In genomic region chr3:127674099-127674792, GRCh38 we compare ENCODE assay signal across 9 cellular contexts. TPM values are rescaled to one million over a fixed set of nuclear protein-coding genes. Genes with fewer than 3 reads are reported as not detected.
A peak's percentile ranks its signal among the peaks of the same experiment; 100 is the strongest.
DNase-seq lines count a peak whose midpoint lies in the region; ATAC-seq, FAIRE-seq and TF ChIP-seq lines count a peak whose summit lies in the region.
"Had no signal": no experiment of that assay in that cellular context is flagged by ENCODE, and none has a peak within 500 bp of the region (broad histone marks: within the 10 kb centered on the region; RNA-seq: fewer than 3 reads in every experiment).

No MANE protein-coding gene starts in this region.

- CTCF ChIA-PET in K562 (lab: Yijun Ruan, JAX; ENCODE audit: low intra/inter-chr PET ratio) = no interaction called here

- no peak overlapping the region for H2AFZ ChIP-seq in K562 (ENCODE audit: low read depth, low read length)

- H3K9me3 ChIP-seq in K562 (replicated peaks; ENCODE audit: control insufficient read depth, insufficient read depth, low read depth, low read length) (no peaks in the 10 kb centered on the region), mesodermal cell (ENCODE audit: control insufficient read depth, low read length) (no peaks in the 10 kb centered on the region), thoracic aorta (no peaks in the 10 kb centered on the region)
- H3K9me3 ChIP-seq: MG63 had no signal

- intact Hi-C loops in K562 (cut with micrococcal nuclease) = no loop called here

- no peak for TF ChIP-seq RAD21 in K562 (CRISPR knock-in tag; conservative IDR thresholded peaks at IDR 0.05 in 1 of 2, IDR thresholded peaks at IDR 0.05 in 1 of 2)

- H3K4me2 ChIP-seq in K562 (ENCODE audit: insufficient read depth, low read length) = 0 out of 2 replicates have a peak overlapping the region, but pooled peaks have one; percentile 70

- no peaks in the 10 kb centered on the region for H3K79me2 ChIP-seq in K562 (ENCODE audit: control insufficient read depth, insufficient read depth, low read length)

- TF ChIP-seq POLR2A in K562 (conservative IDR thresholded peaks at IDR 0.05) = no peak

- POLR2A ChIA-PET in K562 (lab: Yijun Ruan, JAX) = no interaction called here

- H3K9me1 ChIP-seq in K562 (ENCODE audit: control insufficient read depth, insufficient read depth, low read length) = no peaks in the 10 kb centered on the region

- TF ChIP-seq EP300 in K562 (IDR thresholded peaks at IDR 0.05; ENCODE audit: low read length) = no peak

- WGBS in K562 (ENCODE audit: insufficient coverage, low coverage, missing lambda C conversion rate) = 20% methylated on average over 9 of the region's 18 CpGs
- WGBS in mesodermal cell (ENCODE audit: insufficient coverage in 2 of 2), 2 experiments = 84 to 97% methylated on average over 11 to 12 of the region's 18 CpGs

- no peaks in the 10 kb centered on the region for H3K27me3 ChIP-seq in K562 (ENCODE audit: control insufficient read depth in 2 of 2, insufficient read depth in 2 of 2, low read length in 2 of 2)
- H3K27me3 ChIP-seq in thoracic aorta (replicated peaks; ENCODE audit: insufficient read depth) = no peaks in the 10 kb centered on the region
- H3K27me3 ChIP-seq: MG63 had no signal

- no peak overlapping the region for H3K27ac ChIP-seq in K562 (ENCODE audit: extremely low read depth, low read depth, low read length)
- H3K27ac ChIP-seq in mesodermal cell (ENCODE audit: low read depth, low read length, severe bottlenecking) = no peak overlapping the region
- no peak overlapping the region for H3K27ac ChIP-seq in thoracic aorta

- ATAC-seq in K562 (no peak), thoracic aorta (ENCODE audit: insufficient number of reproducible peaks, low FRiP score, low read depth) (no peak)

- no TSS peak for BruUV-seq in K562 (replicated peaks; lab: Mats Ljungman, UMichigan)

- TF ChIP-seq CTCF in K562 (IDR thresholded peaks at IDR 0.05 in 2 of 3, conservative IDR thresholded peaks at IDR 0.05 in 1 of 3; ENCODE audit: insufficient read depth in 2 of 3, low read depth in 1 of 3, low read length in 3 of 3) = no peak
- no peak for TF ChIP-seq CTCF in thoracic aorta (IDR thresholded peaks at IDR 0.05)

- no peak overlapping the region for H3K9ac ChIP-seq in K562 (ENCODE audit: insufficient read depth in 1 of 2, low read depth in 2 of 2, low read length in 2 of 2)

- FAIRE-seq in K562 (lab: Jason Lieb, UNC) = no peak

- H3K36me3 ChIP-seq in K562 (ENCODE audit: control insufficient read depth, insufficient read depth, low read length) (no peaks in the 10 kb centered on the region), mesodermal cell (ENCODE audit: control insufficient read depth, insufficient read depth, low read length) (peaks cover 12% of the 10 kb centered on the region), thoracic aorta (peaks cover 28% of the 10 kb centered on the region)

- no peak overlapping the region for H3K4me3 ChIP-seq in K562
- peak overlapping the region; percentile 74 for H3K4me3 ChIP-seq in mesodermal cell (ENCODE audit: extremely low read depth, insufficient read depth, low read length, poor library complexity, severe bottlenecking)
- H3K4me3 ChIP-seq in thoracic aorta = peak overlapping the region; percentile 98

- H4K20me1 ChIP-seq in K562 (replicated peaks; ENCODE audit: control insufficient read depth, insufficient read depth, low read length) = 0 out of 2 replicates have a peak, but pooled peaks cover 4% of the 10 kb centered on the region

- H3K4me1 ChIP-seq in K562 (replicated peaks in 1 of 2; ENCODE audit: control insufficient read depth in 2 of 2, insufficient read depth in 2 of 2, low read length in 2 of 2) = peaks cover 0 to 41% of the 10 kb centered on the region in 2 experiments; a peak in 2 of 5 replicates
- H3K4me1 ChIP-seq in mesodermal cell (ENCODE audit: control insufficient read depth, insufficient read depth, low read length, poor library complexity, severe bottlenecking) = peaks cover 15% of the 10 kb centered on the region
- H3K4me1 ChIP-seq in thoracic aorta (ENCODE audit: control insufficient read depth in 1 of 2, low read depth in 2 of 2) = peaks cover 16 to 38% of the 10 kb centered on the region in 2 donors

- DNase-seq in activated CD4-positive, CD25-positive, alpha-beta regulatory T cell treated with anti-CD3 and anti-CD28 coated beads, Interleukin-2, amount 50 U/mL, for 72 hours = peak; percentile 26
- DNase-seq in activated CD4-positive, CD25-positive, alpha-beta regulatory T cell (lab: John Stamatoyannopoulos, UW) = no peak
- no peak for DNase-seq in K562 (ENCODE audit: extremely low read depth in 1 of 4, low spot score in 3 of 4)
- DNase-seq in thoracic aorta (ENCODE audit: low spot score) = no peak
- no peak for DNase-seq in amniotic stem cell (lab: John Stamatoyannopoulos, UW)
- DNase-seq in GF-D8 (lab: John Stamatoyannopoulos, UW) = no peak
- no peak for DNase-seq in stimulated activated CD4-positive, alpha-beta T cell treated with anti-CD3 and anti-CD28 coated beads, Interleukin-12 subunit alpha, Interleukin-12 subunit beta, amount 100 ng/mL, for 4 hours
- DNase-seq: MG63 had no signal

- in situ Hi-C loops in K562 (cut with MboI) = no loop called here

TF ChIP-seq in K562, 482 proteins besides CTCF, POLR2A, EP300 and RAD21 (continues in another document):
- TF ChIP-seq HNRNPK (IDR thresholded peaks at IDR 0.05; ENCODE audit: low read depth, low read length, poor library complexity, severe bottlenecking) (no peak), ZNF165 (CRISPR knock-in tag; IDR thresholded peaks at IDR 0.05; ENCODE audit: borderline replicate concordance) (no peak), CHD1 (IDR thresholded peaks at IDR 0.05; ENCODE audit: low read length) (no peak), MYC (IDR thresholded peaks at IDR 0.05; ENCODE audit: low read depth, low read length) (no peak), MYC (CRISPR knock-in tag; IDR thresholded peaks at IDR 0.05; ENCODE audit: borderline replicate concordance, low read depth) (no peak), LEF1 (IDR thresholded peaks at IDR 0.05) (no peak), DNMT1 (IDR thresholded peaks at IDR 0.05) (no peak), SIN3B (IDR thresholded peaks at IDR 0.05; ENCODE audit: low read depth) (no peak), ZNF224 (CRISPR knock-in tag; IDR thresholded peaks at IDR 0.05) (no peak), NCOA1 (IDR thresholded peaks at IDR 0.05; ENCODE audit: low read depth) (no peak), KAT2B (IDR thresholded peaks at IDR 0.05; ENCODE audit: low read depth, low read length) (no peak), HDAC1 (IDR thresholded peaks at IDR 0.05) (no peak)

RNA-seq across cellular contexts. Expression of gene ABTB1, which starts 1.5 kb away (rescaled TPM):
- total RNA-seq in K562 (2011; cell fraction: chromatin; rRNA removed; ENCODE audit: low replicate concordance) = 7.7 and 16.8 TPM in 2 replicates
- 13.7 and 16.5 TPM in 2 replicates for total RNA-seq in K562 (2011; cell fraction: nucleolus; rRNA removed)
- total RNA-seq in K562 (2011; cell fraction: nucleoplasm; rRNA removed) = 6.9 and 9.3 TPM in 2 replicates
- total RNA-seq in K562 (2014; rRNA removed) (0.68 and 1.0 TPM in 2 replicates), K562 (2014; rRNA removed; fragmentation: Illumina TruSeq; extraction: Trizol) (0.25 and 0.26 TPM in 2 replicates), K562 (2015; rRNA removed; fragmentation: Illumina TruSeq; extraction: Trizol) (0.29 and 0.30 TPM in 2 replicates), K562 (2021) (1.6 and 1.9 TPM in 2 replicates), thoracic aorta (10 to 100 TPM; 71.7 to 78.7 TPM)
- polyA plus RNA-seq in K562 (2011; rRNA removed) (1.2 and 1.7 TPM in 2 replicates), K562 (2014; fragmentation: Illumina TruSeq; extraction: Trizol) (0.42 and 1.1 TPM in 2 replicates), K562 (2014; fragmentation: Nextera tagmentation; extraction: Ambion mirVana) (under 1 TPM in 1 of 2 experiments, not detected in 1; 0.04 TPM), K562 (2014; rRNA removed) (1.4 and 2.3 TPM in 2 replicates)
- 1.3 and 2.5 TPM in 2 replicates for polyA plus RNA-seq in K562 (2011; cell fraction: cytosol; rRNA removed)
- 14.3 and 22.2 TPM in 2 replicates for polyA plus RNA-seq in K562 (2011; cell fraction: nucleus; rRNA removed)
- 1.7 and 6.1 TPM in 2 replicates for polyA plus RNA-seq in K562 (2012)
- 0.60 and 0.95 TPM in 2 replicates for polyA minus RNA-seq in K562 (2011; rRNA and poly(A)+ RNA removed)
- polyA minus RNA-seq in K562 (2011; cell fraction: cytosol; rRNA and poly(A)+ RNA removed) = 1.0 and 2.4 TPM in 2 replicates
- 4.1 and 5.9 TPM in 2 replicates for polyA minus RNA-seq in K562 (2011; cell fraction: nucleus; rRNA and poly(A)+ RNA removed)
- 29.8 TPM for polyA plus RNA-seq in mesodermal cell (2013, experiment 1 of 2)
- polyA plus RNA-seq in mesodermal cell (2013, experiment 2 of 2) = 20.0 TPM

RNA-seq across cellular contexts. Expression of gene PODXL2, which starts 45.3 kb away (rescaled TPM):
- total RNA-seq in K562 (2011; cell fraction: chromatin; rRNA removed; ENCODE audit: low replicate concordance) = 17.2 and 34.9 TPM in 2 replicates
- total RNA-seq in K562 (2011; cell fraction: nucleolus; rRNA removed) = 47.0 and 49.4 TPM in 2 replicates
- total RNA-seq in K562 (2011; cell fraction: nucleoplasm; rRNA removed) = 23.7 and 31.7 TPM in 2 replicates
- 52.5 and 59.1 TPM in 2 replicates for total RNA-seq in K562 (2014; rRNA removed)
- total RNA-seq in K562 (2014; rRNA removed; fragmentation: Illumina TruSeq; extraction: Trizol) = 16.1 TPM in 2 replicates
- total RNA-seq in K562 (2015; rRNA removed; fragmentation: Illumina TruSeq; extraction: Trizol) = 21.9 and 22.3 TPM in 2 replicates
- total RNA-seq in K562 (2021) = 39.6 and 42.4 TPM in 2 replicates
- 19.2 and 20.3 TPM in 2 replicates for polyA plus RNA-seq in K562 (2011; rRNA removed)
- polyA plus RNA-seq in K562 (2011; cell fraction: cytosol; rRNA removed) = 19.5 and 45.6 TPM in 2 replicates
- polyA plus RNA-seq in K562 (2011; cell fraction: nucleus; rRNA removed) = 22.1 and 37.7 TPM in 2 replicates
- polyA plus RNA-seq in K562 (2012) = 18.9 and 20.5 TPM in 2 replicates
- polyA plus RNA-seq in K562 (2014; fragmentation: Illumina TruSeq; extraction: Trizol) = 22.1 and 27.7 TPM in 2 replicates
- polyA plus RNA-seq in K562 (2014; fragmentation: Nextera tagmentation; extraction: Ambion mirVana) = under 1 TPM; 0.03 to 0.07 TPM
- 49.0 and 50.3 TPM in 2 replicates for polyA plus RNA-seq in K562 (2014; rRNA removed)
- polyA minus RNA-seq in K562 (2011; rRNA and poly(A)+ RNA removed) = 12.9 and 14.7 TPM in 2 replicates
- 16.8 and 18.6 TPM in 2 replicates for polyA minus RNA-seq in K562 (2011; cell fraction: cytosol; rRNA and poly(A)+ RNA removed)
- 9.6 and 11.8 TPM in 2 replicates for polyA minus RNA-seq in K562 (2011; cell fraction: nucleus; rRNA and poly(A)+ RNA removed)
- 12.6 TPM for polyA plus RNA-seq in mesodermal cell (2013, experiment 1 of 2)
- polyA plus RNA-seq in mesodermal cell (2013, experiment 2 of 2) = 9.7 TPM
- total RNA-seq in thoracic aorta = 1 to 10 TPM; 2.8 to 7.8 TPM

Comparison
In these comparisons a context has a peak if more than half of its experiments do, and no peak if none do; other contexts are left out.
1. RNA of gene ABTB1, which starts 1.5 kb away (total RNA-seq): 71.7 to 78.7 TPM in thoracic aorta; 0.25 to 16.8 TPM in K562; every median in the first group is over 4 times any median in the second.